In genomic region chr1:153793973-153794615, GRCh38 we compare ENCODE assay signal across 22 cellular contexts. TPM values are rescaled to one million over a fixed set of nuclear protein-coding genes. Genes with fewer than 3 reads are reported as not detected.
DNase-seq lines count a peak whose midpoint lies in the region; ATAC-seq and TF ChIP-seq lines count a peak whose summit lies in the region.
"Had no signal": no experiment of that assay in that cellular context is flagged by ENCODE, and none has a peak within 500 bp of the region (broad histone marks: within the 10 kb centered on the region; RNA-seq: fewer than 3 reads in every experiment).

No MANE protein-coding gene starts in this region.

- H3K4me1 Mint-ChIP-seq in activated CD4-positive, alpha-beta T cell treated with anti-CD3 and anti-CD28 coated beads, Interleukin-2, amount 10 ng/mL, durations not matched to agents 24 days and 14 days: peaks cover 32% of the 10 kb centered on the region
- peaks cover 55% of the 10 kb centered on the region for H3K4me1 Mint-ChIP-seq in brain
- peaks cover 65% of the 10 kb centered on the region for H3K4me1 Mint-ChIP-seq in stimulated activated memory B cell treated with anti-CD40 and anti-IgM and Interleukin-4, amounts not matched to agents 10 μg/mL and 1 μg/mL and 100 μg/mL, for 72 hours

- H3K27me3 ChIP-seq in mesenchymal stem cell (ENCODE audit: control insufficient read depth in 1 of 2, insufficient read depth in 1 of 2, low read length in 2 of 2): peaks cover 0 to 3% of the 10 kb centered on the region in 2 experiments

- no peaks in the 10 kb centered on the region for H3K9me3 Mint-ChIP-seq in activated CD4-positive, alpha-beta T cell treated with anti-CD3 and anti-CD28 coated beads, Interleukin-2, amount 10 ng/mL, durations not matched to agents 24 days and 14 days
- H3K9me3 Mint-ChIP-seq in brain: no peaks in the 10 kb centered on the region
- H3K9me3 Mint-ChIP-seq in stimulated activated memory B cell treated with anti-CD40 and anti-IgM and Interleukin-4, amounts not matched to agents 10 μg/mL and 1 μg/mL and 100 μg/mL, for 72 hours: no peaks in the 10 kb centered on the region
- H3K9me3 Mint-ChIP-seq: activated T-cell treated with anti-CD3 and anti-CD28 coated beads, Interleukin-2, amount 50 U/mL, for 24 hours had no signal

- H3K79me1 ChIP-seq in mesenchymal stem cell (replicated peaks; ENCODE audit: low read length, poor library complexity, severe bottlenecking): no peaks in the 10 kb centered on the region

- no peak for TF ChIP-seq CTCF in brain (conservative IDR thresholded peaks at IDR 0.05)

- no peak overlapping the region for H3K4me3 Mint-ChIP-seq in activated CD4-positive, alpha-beta T cell treated with anti-CD3 and anti-CD28 coated beads, Interleukin-2, amount 10 ng/mL, durations not matched to agents 24 days and 14 days
- peak overlapping the region in 2 of 5 experiments; percentile 61 to 80 for H3K4me3 Mint-ChIP-seq in brain
- no peak overlapping the region for H3K4me3 Mint-ChIP-seq in stimulated activated memory B cell treated with anti-CD40 and anti-IgM and Interleukin-4, amounts not matched to agents 10 μg/mL and 1 μg/mL and 100 μg/mL, for 72 hours
- H3K4me3 Mint-ChIP-seq: activated T-cell treated with anti-CD3 and anti-CD28 coated beads, Interleukin-2, amount 50 U/mL, for 24 hours had no signal

- H4K8ac ChIP-seq in mesenchymal stem cell (ENCODE audit: low read length): no peak overlapping the region

- H3K27me3 Mint-ChIP-seq in activated CD4-positive, alpha-beta T cell treated with anti-CD3 and anti-CD28 coated beads, Interleukin-2, amount 10 ng/mL, durations not matched to agents 24 days and 14 days: no peaks in the 10 kb centered on the region
- H3K27me3 Mint-ChIP-seq in brain: peaks cover 3% of the 10 kb centered on the region
- H3K27me3 Mint-ChIP-seq in stimulated activated memory B cell treated with anti-CD40 and anti-IgM and Interleukin-4, amounts not matched to agents 10 μg/mL and 1 μg/mL and 100 μg/mL, for 72 hours: no peaks in the 10 kb centered on the region

- no peak overlapping the region for H3K9ac ChIP-seq in mesenchymal stem cell (ENCODE audit: low read length)

- H3K4me1 ChIP-seq in mesenchymal stem cell (ENCODE audit: control insufficient read depth, insufficient read depth, low read depth, low read length): peaks cover 9% of the 10 kb centered on the region
- H3K4me1 ChIP-seq: Caco-2 had no signal

- H3K4me3 ChIP-seq in mesenchymal stem cell (ENCODE audit: insufficient read depth in 1 of 2, low read depth in 1 of 2, low read length in 2 of 2): no peak overlapping the region
- H3K4me3 ChIP-seq: mucosa of descending colon, tibial nerve had no signal

- H2BK5ac ChIP-seq in mesenchymal stem cell (ENCODE audit: low read depth, low read length, poor library complexity, severe bottlenecking): no peak overlapping the region

- H3K36me3 ChIP-seq in mesenchymal stem cell (ENCODE audit: control insufficient read depth in 1 of 2, insufficient read depth in 2 of 2, low read depth in 1 of 2, low read length in 2 of 2): peaks cover 0 to 4% of the 10 kb centered on the region in 2 experiments
- H3K36me3 ChIP-seq: tibial nerve had no signal

- H3K36me3 Mint-ChIP-seq in activated CD4-positive, alpha-beta T cell treated with anti-CD3 and anti-CD28 coated beads, Interleukin-2, amount 10 ng/mL, durations not matched to agents 24 days and 14 days (ENCODE audit: low read depth): no peaks in the 10 kb centered on the region
- peaks cover 4% of the 10 kb centered on the region for H3K36me3 Mint-ChIP-seq in brain
- H3K36me3 Mint-ChIP-seq in stimulated activated memory B cell treated with anti-CD40 and anti-IgM and Interleukin-4, amounts not matched to agents 10 μg/mL and 1 μg/mL and 100 μg/mL, for 72 hours: no peaks in the 10 kb centered on the region

- no peak overlapping the region for H3K18ac ChIP-seq in mesenchymal stem cell (ENCODE audit: low read depth in 1 of 2, low read length in 2 of 2)

- H2BK120ac ChIP-seq in mesenchymal stem cell (ENCODE audit: low read depth, low read length): peak overlapping the region; percentile 68

- H3K9me3 ChIP-seq in mesenchymal stem cell (ENCODE audit: control insufficient read depth, low read length): no peaks in the 10 kb centered on the region
- H3K9me3 ChIP-seq: Caco-2, mucosa of descending colon, tibial nerve had no signal

- WGBS in mesenchymal stem cell: 87% methylated on average over 12 of the region's 12 CpGs

- H3K4me2 ChIP-seq in mesenchymal stem cell (ENCODE audit: low read length, poor library complexity, severe bottlenecking): no peak overlapping the region

- H3K23ac ChIP-seq in mesenchymal stem cell (ENCODE audit: low read length in 2 of 2): no peak overlapping the region

- intact Hi-C loops in activated CD4-positive, alpha-beta T cell treated with anti-CD3 and anti-CD28 coated beads, Interleukin-2, amount 10 ng/mL, durations not matched to agents 24 days and 14 days (cut with micrococcal nuclease): no loop called here

- no peak overlapping the region for H3K14ac ChIP-seq in mesenchymal stem cell (ENCODE audit: low read length in 2 of 2)

- H2BK12ac ChIP-seq in mesenchymal stem cell (ENCODE audit: low read length in 2 of 2): peak overlapping the region; percentile 38 to 64

- no peak overlapping the region for H3K27ac ChIP-seq in mesenchymal stem cell (ENCODE audit: low read length, poor library complexity, severe bottlenecking)
- H3K27ac ChIP-seq: 22Rv1, tibial nerve had no signal

- peak overlapping the region in 1 of 2 experiments; percentile 28 for H3K4ac ChIP-seq in mesenchymal stem cell (ENCODE audit: low read depth in 1 of 2, low read length in 2 of 2)

- H2AFZ ChIP-seq in mesenchymal stem cell (ENCODE audit: low read depth, low read length): no peak overlapping the region

- H4K91ac ChIP-seq in mesenchymal stem cell (ENCODE audit: low read length): peak overlapping the region; percentile 81

- H2AK5ac ChIP-seq in mesenchymal stem cell (ENCODE audit: low read length, severe bottlenecking): no peak overlapping the region

- no peak overlapping the region for H2BK15ac ChIP-seq in mesenchymal stem cell (ENCODE audit: low read depth, poor library complexity, severe bottlenecking)

- peak overlapping the region; percentile 16 for H3K27ac Mint-ChIP-seq in activated CD4-positive, alpha-beta T cell treated with anti-CD3 and anti-CD28 coated beads, Interleukin-2, amount 10 ng/mL, durations not matched to agents 24 days and 14 days
- H3K27ac Mint-ChIP-seq in brain: peak overlapping the region; percentile 38 to 98 (median 83)
- peak overlapping the region; percentile 36 for H3K27ac Mint-ChIP-seq in stimulated activated memory B cell treated with anti-CD40 and anti-IgM and Interleukin-4, amounts not matched to agents 10 μg/mL and 1 μg/mL and 100 μg/mL, for 72 hours
- H3K27ac Mint-ChIP-seq: activated T-cell treated with anti-CD3 and anti-CD28 coated beads, Interleukin-2, amount 50 U/mL, for 24 hours had no signal

- no peak for DNase-seq in activated CD4-positive, alpha-beta T cell treated with anti-CD3 and anti-CD28 coated beads, Interleukin-2, amount 10 ng/mL, durations not matched to agents 24 days and 14 days
- no peak for DNase-seq in activated CD4-positive, alpha-beta T cell treated with anti-CD3 and anti-CD28 coated beads for 48 hours
- DNase-seq in mesenchymal stem cell (no peak), NCI-H510A (lab: John Stamatoyannopoulos, UW) (no peak)
- DNase-seq: activated CD4-positive, alpha-beta T cell treated with anti-CD3 and anti-CD28 coated beads, Interleukin-2, amount 50 U/mL, for 1 hour; activated T-cell treated with anti-CD3 and anti-CD28 coated beads, Interleukin-2, amount 50 U/mL, for 24 hours; AML-193; Caco-2; cortex of kidney; foreskin fibroblast; left colon; NCI-H526; occipital lobe; Right ventricle myocardium superior; stimulated activated naive CD4-positive, alpha-beta T cell had no signal

- no peak for ATAC-seq in stimulated activated memory B cell treated with anti-CD40 and anti-IgM and Interleukin-4, amounts not matched to agents 10 μg/mL and 1 μg/mL and 100 μg/mL, for 72 hours
- ATAC-seq in HG03280 (IDR thresholded peaks at IDR 0.05; ENCODE audit: unreplicated experiment) (no peak), HG03457 (IDR thresholded peaks at IDR 0.05; ENCODE audit: unreplicated experiment) (no peak)
- ATAC-seq: left colon, mucosa of descending colon had no signal

RNA-seq across cellular contexts. Expression of gene SLC27A3, which starts 18.9 kb away (rescaled TPM):
- total RNA-seq in activated CD4-positive, alpha-beta T cell treated with anti-CD3 and anti-CD28 coated beads, Interleukin-2, amount 10 ng/mL, durations not matched to agents 24 days and 14 days: 10.0 and 10.3 TPM in 2 replicates
- polyA plus RNA-seq in brain (ENCODE audit: insufficient read depth, low read depth, low replicate concordance): 43.3 TPM
- 10.6 TPM for polyA plus RNA-seq in mesenchymal stem cell (2013, experiment 1 of 2)
- polyA plus RNA-seq in mesenchymal stem cell (2013, experiment 2 of 2): 10.2 TPM

Comparison
In these comparisons a context has a peak if more than half of its experiments do, and no peak if none do; other contexts are left out.
1. H3K27ac Mint-ChIP-seq: peak in every context shown above with its lines; median percentile 83 in brain; 36 in stimulated activated memory B cell treated with anti-CD40 and anti-IgM and Interleukin-4, amounts not matched to agents 10 μg/mL and 1 μg/mL and 100 μg/mL, for 72 hours; 16 in activated CD4-positive, alpha-beta T cell treated with anti-CD3 and anti-CD28 coated beads, Interleukin-2, amount 10 ng/mL, durations not matched to agents 24 days and 14 days.